ENCODE assay signal across 8 cellular contexts in the genomic region with DNA sequence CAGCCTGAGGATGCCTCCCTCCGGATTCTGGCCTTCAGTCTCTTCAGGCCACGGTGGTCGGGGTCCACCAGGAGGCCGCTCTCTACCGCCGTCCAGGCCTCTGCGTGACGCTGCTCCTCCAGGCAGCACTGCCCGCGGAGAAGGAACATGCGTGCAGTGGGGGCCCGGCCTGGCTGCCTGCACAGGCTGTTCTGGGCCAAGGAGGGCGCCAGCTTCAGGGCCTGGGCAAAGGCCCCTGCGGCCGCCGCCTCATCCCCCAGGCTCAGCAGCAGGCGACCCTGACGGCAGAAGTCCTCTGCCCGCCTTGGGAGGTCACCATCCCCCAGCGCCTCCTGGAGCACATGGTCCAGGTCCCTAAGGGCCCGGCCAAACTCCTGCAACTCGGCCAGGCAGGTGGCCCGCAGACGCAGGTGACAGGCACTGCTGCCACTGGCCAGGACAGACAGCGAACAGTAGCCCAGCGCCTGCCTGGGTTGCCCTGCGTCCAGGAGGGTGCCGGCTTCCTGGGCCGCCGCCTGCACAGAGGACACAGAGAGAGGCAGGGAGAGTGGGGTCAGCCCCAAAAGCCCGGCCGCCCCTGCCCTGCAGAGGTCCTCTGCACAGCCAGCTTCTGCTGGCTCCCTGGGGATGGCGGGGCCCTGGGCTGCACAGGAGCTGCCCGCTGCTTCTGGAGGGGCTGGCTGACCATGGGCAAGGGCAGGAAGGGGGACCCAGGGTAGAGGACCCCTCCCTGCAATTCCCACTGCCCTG. TPM values are rescaled to one million over a fixed set of nuclear protein-coding genes. Genes with fewer than 3 reads are reported as not detected.
A peak's percentile ranks its signal among the peaks of the same experiment; 100 is the strongest.
DNase-seq lines count a peak whose midpoint lies in the region; ATAC-seq and TF ChIP-seq lines count a peak whose summit lies in the region.

No MANE protein-coding gene starts in this region.

- no peak for TF ChIP-seq CTCF in NB4 (IDR thresholded peaks at IDR 0.05; ENCODE audit: low read depth, low read length)
- no peak for TF ChIP-seq CTCF in ovary (IDR thresholded peaks at IDR 0.05)

- DNase-seq in CD8-positive, alpha-beta memory T cell = no peak
- DNase-seq in NB4 (ENCODE audit: low read depth) (no peak), ovary (peak in 3 of 5 donors; percentile 20 to 43 (median 36)), HCEC 1CT (no peak), putamen (ENCODE audit: low spot score) (no peak), DMS 273 treated with DMSO at 0.1 percent for 48 hours (lab: John Stamatoyannopoulos, UW) (no peak)

- peaks cover 13% of the 10 kb centered on the region for H3K4me1 ChIP-seq in CD8-positive, alpha-beta memory T cell (ENCODE audit: insufficient read depth, low read length)
- H3K4me1 ChIP-seq in ectodermal cell (ENCODE audit: control insufficient read depth, insufficient read depth, low read length) = peaks cover 7% of the 10 kb centered on the region
- H3K4me1 ChIP-seq in ovary (ENCODE audit: insufficient read depth) = peaks cover 6% of the 10 kb centered on the region

- H3K27ac Mint-ChIP-seq in CD8-positive, alpha-beta memory T cell = no peak overlapping the region

- H3K4me1 Mint-ChIP-seq in CD8-positive, alpha-beta memory T cell = peaks cover 7 to 23% (median 9%) of the 10 kb centered on the region in 3 donors

- peak overlapping the region; percentile 92 for H3K27ac ChIP-seq in CD8-positive, alpha-beta memory T cell (ENCODE audit: low read depth, low read length)
- H3K27ac ChIP-seq in ectodermal cell (ENCODE audit: insufficient read depth, low read depth, low read length, poor library complexity, severe bottlenecking) = no peak overlapping the region
- H3K27ac ChIP-seq in ovary = no peak overlapping the region

- H3K27me3 Mint-ChIP-seq in CD8-positive, alpha-beta memory T cell = peaks cover 0 to under 1% of the 10 kb centered on the region in 2 donors

- POLR2A ChIA-PET in CD8-positive, alpha-beta memory T cell (lab: Charles Lee) = no interaction called here

- H3K36me3 Mint-ChIP-seq in CD8-positive, alpha-beta memory T cell = no peaks in the 10 kb centered on the region

- no peak for ATAC-seq in HG02938 (IDR thresholded peaks at IDR 0.05; ENCODE audit: unreplicated experiment)

- intact Hi-C loops in ovary (cut with DNase I) = no loop called here

- no peak for TF ChIP-seq EP300 in ovary (IDR thresholded peaks at IDR 0.05)

- WGBS in ectodermal cell, 2 experiments = 92 to 94% methylated on average over 34 of the region's 34 CpGs
- 82 to 87% (median 83%) methylated on average over 23 to 34 of the region's 34 CpGs for WGBS in ovary, 3 donors

- H3K27me3 ChIP-seq in CD8-positive, alpha-beta memory T cell (ENCODE audit: insufficient read depth, low read length, poor library complexity, severe bottlenecking) = no peaks in the 10 kb centered on the region
- H3K27me3 ChIP-seq in ectodermal cell (ENCODE audit: control insufficient read depth, insufficient read depth, low read length, poor library complexity, severe bottlenecking) (peaks cover 5% of the 10 kb centered on the region), ovary (no peaks in the 10 kb centered on the region)

- H3K9me3 Mint-ChIP-seq in CD8-positive, alpha-beta memory T cell = peaks cover 0 to 5% (median 0%) of the 10 kb centered on the region in 5 donors

- CTCF ChIA-PET in CD8-positive, alpha-beta memory T cell (lab: Charles Lee) = no interaction called here

- TF ChIP-seq POLR2A in NB4 (IDR thresholded peaks at IDR 0.05; ENCODE audit: extremely low read depth, insufficient read length) (no peak), ovary (IDR thresholded peaks at IDR 0.05) (no peak)

- H3K36me3 ChIP-seq in CD8-positive, alpha-beta memory T cell (ENCODE audit: insufficient read depth, low read length) = no peaks in the 10 kb centered on the region
- H3K36me3 ChIP-seq in ectodermal cell (ENCODE audit: control insufficient read depth, insufficient read depth, low read length) = no peaks in the 10 kb centered on the region
- no peaks in the 10 kb centered on the region for H3K36me3 ChIP-seq in ovary

- H3K4me3 ChIP-seq in CD8-positive, alpha-beta memory T cell (ENCODE audit: low read length) = peak overlapping the region; percentile 86
- H3K4me3 ChIP-seq in NB4 (ENCODE audit: low read depth, low read length) = peak overlapping the region; percentile 43
- H3K4me3 ChIP-seq in ectodermal cell (ENCODE audit: insufficient read depth, low read depth, low read length) = peak overlapping the region; percentile 90
- H3K4me3 ChIP-seq in ovary = peak overlapping the region; percentile 91

- H3K4me3 Mint-ChIP-seq in CD8-positive, alpha-beta memory T cell = peak overlapping the region in 1 of 7 donors; percentile 29

- no peaks in the 10 kb centered on the region for H3K9me3 ChIP-seq in CD8-positive, alpha-beta memory T cell (ENCODE audit: low read length)
- H3K9me3 ChIP-seq in ectodermal cell (ENCODE audit: control insufficient read depth, low read length) (peaks cover 4% of the 10 kb centered on the region), ovary (peaks cover 0 to 3% of the 10 kb centered on the region in 2 donors)

RNA-seq across cellular contexts. Expression of gene MMEL1, which starts 8.7 kb away (rescaled TPM):
- under 1 TPM in 1 of 2 experiments, not detected in 1; 0.44 TPM for total RNA-seq in CD8-positive, alpha-beta memory T cell
- polyA plus RNA-seq in CD8-positive, alpha-beta memory T cell = 6.8 TPM
- 1.3 TPM for polyA plus RNA-seq in ectodermal cell (2013, experiment 1 of 4)
- polyA plus RNA-seq in ectodermal cell (2013, experiment 2 of 4) = 0.34 TPM
- polyA plus RNA-seq in ectodermal cell (2013, experiment 3 of 4) = 1.2 TPM
- 1.5 TPM for polyA plus RNA-seq in ectodermal cell (2013, experiment 4 of 4)
- total RNA-seq in ovary = 1 to 10 TPM in 3 of 7 donors, under 1 TPM in 1, not detected in 3; 0.45 to 7.9 (median 1.1) TPM
- 1 to 10 TPM in 1 of 2 donors, under 1 TPM in 1; 0.42 to 1.1 TPM for polyA plus RNA-seq in ovary

RNA-seq across cellular contexts. Expression of gene PRXL2B, which starts 55.0 kb away (rescaled TPM):
- 10 to 100 TPM; 41.3 to 45.5 TPM for total RNA-seq in CD8-positive, alpha-beta memory T cell
- 23.2 TPM for polyA plus RNA-seq in CD8-positive, alpha-beta memory T cell
- polyA plus RNA-seq in ectodermal cell (2013, experiment 1 of 4) = 45.0 TPM
- polyA plus RNA-seq in ectodermal cell (2013, experiment 2 of 4) = 46.1 TPM
- polyA plus RNA-seq in ectodermal cell (2013, experiment 3 of 4) = 31.7 TPM
- 36.7 TPM for polyA plus RNA-seq in ectodermal cell (2013, experiment 4 of 4)
- 10 to 100 TPM in 6 of 7 donors, 1 to 10 TPM in 1; 3.2 to 34.1 (median 20.2) TPM for total RNA-seq in ovary
- polyA plus RNA-seq in ovary = 1 to 10 TPM; 7.0 to 9.6 TPM

Comparison
In these comparisons a context has a peak if more than half of its experiments do, and no peak if none do; other contexts are left out.
1. DNase-seq: peak in ovary (3 of 5); none in CD8-positive, alpha-beta memory T cell (0 of 5), NB4 (single experiment), HCEC 1CT (single experiment), putamen (single experiment) and DMS 273 treated with DMSO at 0.1 percent for 48 hours (single experiment).
2. Peak in every context shown above with its lines, with median percentiles within 50 percentile points of each other: H3K4me3 ChIP-seq.